8 cellular contexts compared by ENCODE assay signal in the genomic region with DNA sequence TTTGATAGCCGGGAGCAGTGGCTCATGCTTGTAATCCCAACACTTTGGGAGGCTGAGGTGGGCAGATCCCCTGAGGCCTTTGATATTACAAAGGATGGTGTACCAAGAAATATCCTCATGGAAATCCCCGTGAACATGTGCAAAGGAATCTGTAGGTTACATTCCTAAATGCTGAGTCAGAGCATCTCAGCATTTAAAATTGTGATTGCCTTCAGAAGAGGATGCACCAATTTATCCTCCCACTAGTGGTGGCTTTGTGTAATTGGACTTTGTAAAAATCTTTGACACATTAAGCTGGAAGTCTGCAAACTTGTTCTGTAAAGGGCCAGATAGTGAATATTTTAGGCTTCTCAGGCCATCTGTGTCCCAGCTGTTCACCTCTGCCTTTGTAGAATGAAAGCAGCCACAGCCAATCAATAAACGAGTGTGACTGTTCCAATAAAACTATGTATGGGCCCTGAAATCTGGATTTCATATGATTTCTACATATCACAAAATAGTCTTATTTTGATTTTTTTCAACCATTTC. TPM values are rescaled to one million over a fixed set of nuclear protein-coding genes. Genes with fewer than 3 reads are reported as not detected.
A peak's percentile ranks its signal among the peaks of the same experiment; 100 is the strongest.
DNase-seq lines count a peak whose midpoint lies in the region; ATAC-seq, FAIRE-seq and TF ChIP-seq lines count a peak whose summit lies in the region.

No MANE protein-coding gene starts in this region.

- CTCF ChIA-PET in A549 (lab: Yijun Ruan, JAX) (interaction anchor here (0.7 to 3.5 kb wide), 17 partner anchors 10 to 321 kb away, joined by 3 to 18 read pairs (median 4); a partner anchor contains a TSS), RWPE1 (lab: Yijun Ruan, JAX) (interaction anchor here (0.6 to 0.8 kb wide), 3 partner anchors 52 to 328 kb away, joined by 4 read pairs; no protein-coding TSS in a partner anchor)

- H3K4me1 ChIP-seq in A549 = peaks cover 30% of the 10 kb centered on the region

- H3K4me3 ChIP-seq in A549 (no peak overlapping the region), epithelial cell of esophagus (ENCODE audit: low read length) (no peak overlapping the region)

- FAIRE-seq in A549 (lab: Jason Lieb, UNC) = peak; percentile 51

- peak overlapping the region; percentile 63 for H3K4me2 ChIP-seq in A549

- no peak for TF ChIP-seq POLR2A in A549 (IDR thresholded peaks at IDR 0.05; ENCODE audit: low read length)

- POLR2A ChIA-PET in A549 (lab: Yijun Ruan, JAX) = interaction anchor here (1.8 kb wide), 1 partner anchor 37 kb away, joined by 6 read pairs; a partner anchor contains a TSS
- POLR2A ChIA-PET in RWPE1 (lab: Yijun Ruan, JAX; ENCODE audit: low non-redundant PET) = no interaction called here

- peak in 1 of 2 experiments; percentile 52; a peak in 3 of 5 replicates for TF ChIP-seq RAD21 in A549 (conservative IDR thresholded peaks at IDR 0.05 in 1 of 2, IDR thresholded peaks at IDR 0.05 in 1 of 2)

- no peaks in the 10 kb centered on the region for H3K9me3 ChIP-seq in A549

- TF ChIP-seq EP300 in A549 (IDR thresholded peaks at IDR 0.05) = peak in 1 of 2 experiments; percentile 35; a peak in 1 of 5 replicates

- 0% methylated on average over 3 of the region's 3 CpGs for WGBS in A549 (ENCODE audit: missing lambda C conversion rate)

- H3K27ac ChIP-seq in A549 = peak overlapping the region; percentile 48 to 87
- H3K27ac ChIP-seq in RWPE1 = peak overlapping the region; percentile 68

- DNase-seq in A549 (ENCODE audit: low read depth in 1 of 2, low spot score in 1 of 2) (peak; percentile 60 to 91), GM04503 (ENCODE audit: low read depth) (peak; percentile 64), RWPE1 (ENCODE audit: low spot score) (peak; percentile 75), epithelial cell of esophagus (ENCODE audit: low read depth) (peak; percentile 98), myocyte (ENCODE audit: low read depth) (peak; percentile 65), NCI-H2081 treated with DMSO at 0.1 percent for 48 hours (lab: John Stamatoyannopoulos, UW) (no peak), activated gamma-delta T cell (lab: John Stamatoyannopoulos, UW) (no peak)

- ATAC-seq in A549 (peak; percentile 84 to 87), HG03066 (IDR thresholded peaks at IDR 0.05; ENCODE audit: low read depth, unreplicated experiment) (peak; percentile 68)

- TF ChIP-seq CTCF in A549 (IDR thresholded peaks at IDR 0.05) = peak; percentile 44
- peak; percentile 56 for TF ChIP-seq CTCF in RWPE1 (conservative IDR thresholded peaks at IDR 0.05; ENCODE audit: low read depth)
- peak; percentile 65 for TF ChIP-seq CTCF in epithelial cell of esophagus (IDR thresholded peaks at IDR 0.05; ENCODE audit: insufficient read depth, low read depth, low read length, missing control alignments)

TF ChIP-seq in A549, 52 proteins besides CTCF, POLR2A, EP300 and RAD21:
- no peak for TF ChIP-seq FOXS1 (CRISPR knock-in tag; IDR thresholded peaks at IDR 0.05)
- TF ChIP-seq, protein P1, sequence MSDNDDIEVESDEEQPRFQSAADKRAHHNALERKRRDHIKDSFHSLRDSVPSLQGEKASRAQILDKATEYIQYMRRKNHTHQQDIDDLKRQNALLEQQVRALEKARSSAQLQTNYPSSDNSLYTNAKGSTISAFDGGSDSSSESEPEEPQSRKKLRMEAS (IDR thresholded peaks at IDR 0.05) = peak; percentile 70
- peak; percentile 50 for TF ChIP-seq FOSL2 (IDR thresholded peaks at IDR 0.05)
- peak; percentile 94 for TF ChIP-seq FOSL2 (CRISPR knock-in tag; IDR thresholded peaks at IDR 0.05)
- TF ChIP-seq NFE2L2 (conservative IDR thresholded peaks at IDR 0.05; ENCODE audit: low read length) = peak; percentile 77
- TF ChIP-seq CEBPB (IDR thresholded peaks at IDR 0.05) = peak in 1 of 2 experiments; percentile 51; a peak in 1 of 4 replicates
- TF ChIP-seq GATA3 (IDR thresholded peaks at IDR 0.05; ENCODE audit: borderline replicate concordance) = peak; percentile 50; the same call in 1 of the 2 replicates
- no peak for TF ChIP-seq RCOR1 (IDR thresholded peaks at IDR 0.05; ENCODE audit: low read depth, low read length)
- peak; percentile 38; the same call in 2 of the 3 replicates for TF ChIP-seq SMC3 (IDR thresholded peaks at IDR 0.05)
- no peak for TF ChIP-seq MYC (IDR thresholded peaks at IDR 0.05; ENCODE audit: borderline replicate concordance, low read length)
- TF ChIP-seq MAFK (IDR thresholded peaks at IDR 0.05; ENCODE audit: partially characterized antibody) = peak; percentile 99
- TF ChIP-seq JUNB (IDR thresholded peaks at IDR 0.05) = peak; percentile 33

RNA-seq across cellular contexts. Expression of a gene that starts 11.8 kb away (rescaled TPM):
- polyA plus RNA-seq in A549 (2011; rRNA removed) (113 and 177 TPM in 2 replicates), A549 (2017; fragmentation: RNase III; extraction: RNeasy Plus Mini Kit Qiagen cat#74134 plus additional on column Dnase treatment) (118 to 152 TPM (median 121 TPM) in 3 replicates)
- polyA plus RNA-seq in A549 (2012; cell fraction: cytosol; rRNA removed) = 112 and 120 TPM in 2 replicates
- 35.5 and 56.5 TPM in 2 replicates for polyA plus RNA-seq in A549 (2012; cell fraction: nucleus; rRNA removed)
- 29.2 and 36.2 TPM in 2 replicates for polyA minus RNA-seq in A549 (2011; rRNA and poly(A)+ RNA removed)
- 52.9 and 74.1 TPM in 2 replicates for total RNA-seq in myocyte
- polyA plus RNA-seq in myocyte (2012) = 76.9 TPM

RNA-seq across cellular contexts. Expression of a gene that starts 36.5 kb away (rescaled TPM):
- polyA plus RNA-seq in A549 (2011; rRNA removed) = 173 and 230 TPM in 2 replicates
- polyA plus RNA-seq in A549 (2012; cell fraction: cytosol; rRNA removed) = 185 and 217 TPM in 2 replicates
- 111 and 117 TPM in 2 replicates for polyA plus RNA-seq in A549 (2012; cell fraction: nucleus; rRNA removed)
- 152 to 178 TPM (median 161 TPM) in 3 replicates for polyA plus RNA-seq in A549 (2017; fragmentation: RNase III; extraction: RNeasy Plus Mini Kit Qiagen cat#74134 plus additional on column Dnase treatment)
- 40.2 and 46.0 TPM in 2 replicates for polyA minus RNA-seq in A549 (2011; rRNA and poly(A)+ RNA removed)
- 181 and 196 TPM in 2 replicates for total RNA-seq in myocyte
- 207 TPM for polyA plus RNA-seq in myocyte (2012)

Comparison
In these comparisons a context has a peak if more than half of its experiments do, and no peak if none do; other contexts are left out.
1. DNase-seq: peak in A549 (2 of 2), GM04503 (single experiment), RWPE1 (single experiment), epithelial cell of esophagus (single experiment) and myocyte (single experiment); none in NCI-H2081 treated with DMSO at 0.1 percent for 48 hours (single experiment) and activated gamma-delta T cell (single experiment).
2. Peak in every context shown above with its lines, with median percentiles within 50 percentile points of each other: CTCF ChIP-seq.